In the genomic region with DNA sequence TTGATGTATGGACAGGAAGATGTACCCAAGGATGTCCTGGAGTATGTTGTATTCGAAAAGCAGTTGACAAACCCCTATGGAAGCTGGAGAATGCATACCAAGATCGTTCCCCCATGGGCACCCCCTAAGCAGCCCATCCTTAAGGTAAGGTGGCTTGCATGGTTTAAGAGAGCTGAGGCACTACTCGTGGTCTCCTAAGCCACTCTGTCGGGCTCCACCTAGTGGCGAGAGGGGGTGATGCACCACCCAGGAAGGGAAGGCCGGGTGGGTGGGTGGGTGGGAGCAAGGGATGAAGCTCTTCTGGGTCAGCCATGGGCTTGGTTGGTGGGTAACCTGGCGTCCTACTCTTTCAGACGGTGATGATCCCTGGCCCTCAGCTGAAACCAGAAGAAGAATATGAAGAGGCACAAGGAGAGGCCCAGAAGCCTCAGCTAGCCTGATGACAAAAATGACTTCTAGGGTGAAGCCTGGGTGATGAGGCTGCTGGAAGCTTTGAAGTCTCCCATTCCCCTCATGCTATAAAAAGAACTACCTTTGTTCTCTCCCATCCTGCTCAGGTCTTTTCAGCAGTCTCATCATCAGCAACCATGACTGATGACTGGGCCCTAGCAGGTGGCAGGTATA, we compare ENCODE assay signal across 8 cellular contexts. TPM values are rescaled to one million over a fixed set of nuclear protein-coding genes. Genes with fewer than 3 reads are reported as not detected.
DNase-seq lines count a peak whose midpoint lies in the region; ATAC-seq, FAIRE-seq and TF ChIP-seq lines count a peak whose summit lies in the region.

No MANE protein-coding gene starts in this region.

- no peak overlapping the region for H3K27ac Mint-ChIP-seq in natural killer cell treated with Interleukin-12 subunit alpha and Interleukin-12 subunit beta and Interleukin-15 and Interleukin-18, amount 100 ng/mL, for 72 hours
- no peak overlapping the region for H3K27ac Mint-ChIP-seq in stimulated activated naive CD8-positive, alpha-beta T cell treated with anti-CD3 and anti-CD28 coated beads, Interleukin-15, amount 100 ng/mL, for 72 hours

- peak; percentile 71 to 78 for ATAC-seq in natural killer cell treated with Interleukin-12 subunit alpha and Interleukin-12 subunit beta and Interleukin-15 and Interleukin-18, amount 100 ng/mL, for 72 hours
- peak; percentile 86 for ATAC-seq in stimulated activated naive CD8-positive, alpha-beta T cell treated with anti-CD3 and anti-CD28 coated beads, Interleukin-15, amount 100 ng/mL, for 72 hours
- no peak for ATAC-seq in GM19467 (IDR thresholded peaks at IDR 0.05; ENCODE audit: unreplicated experiment)

- no peak overlapping the region for H3K9ac ChIP-seq in endothelial cell of umbilical vein (replicated peaks; ENCODE audit: extremely low read depth, insufficient read depth, low read length)

- intact Hi-C loops in endothelial cell of umbilical vein (cut with micrococcal nuclease) = no loop called here

- no peaks in the 10 kb centered on the region for H3K79me2 ChIP-seq in endothelial cell of umbilical vein (ENCODE audit: control insufficient read depth, insufficient read depth, low read length)

- H3K4me1 ChIP-seq in endothelial cell of umbilical vein (ENCODE audit: control insufficient read depth, extremely low read depth, insufficient read depth, low read length) = peaks cover 5% of the 10 kb centered on the region

- no peaks in the 10 kb centered on the region for H3K27me3 Mint-ChIP-seq in natural killer cell treated with Interleukin-12 subunit alpha and Interleukin-12 subunit beta and Interleukin-15 and Interleukin-18, amount 100 ng/mL, for 72 hours
- H3K27me3 Mint-ChIP-seq in stimulated activated naive CD8-positive, alpha-beta T cell treated with anti-CD3 and anti-CD28 coated beads, Interleukin-15, amount 100 ng/mL, for 72 hours = no peaks in the 10 kb centered on the region

- no peak overlapping the region for H2AFZ ChIP-seq in endothelial cell of umbilical vein (ENCODE audit: low read depth, low read length)

- TSS peak; percentile 60 for BruUV-seq in endothelial cell of umbilical vein (replicated peaks; lab: Mats Ljungman, UMichigan)

- no peak for TF ChIP-seq POLR2A in endothelial cell of umbilical vein (IDR thresholded peaks at IDR 0.05; ENCODE audit: low read depth, low read length)

- CTCF ChIA-PET in endothelial cell of umbilical vein (lab: Charles Lee) = interaction anchor here (0.6 to 2.4 kb wide), 12 partner anchors 10 to 345 kb away, joined by 3 to 28 read pairs (median 4); a partner anchor contains a TSS

- TF ChIP-seq CTCF in endothelial cell of umbilical vein (IDR thresholded peaks at IDR 0.05; ENCODE audit: extremely low read depth in 1 of 2, insufficient read depth in 1 of 2, low read depth in 1 of 2, low read length in 2 of 2) = peak; percentile 15 to 70

- POLR2A ChIA-PET in endothelial cell of umbilical vein (lab: Charles Lee) = no interaction called here

- H4K20me1 ChIP-seq in endothelial cell of umbilical vein (replicated peaks; ENCODE audit: control insufficient read depth, extremely low read depth, insufficient read depth, low read length) = no peaks in the 10 kb centered on the region

- no peak overlapping the region for H3K27ac ChIP-seq in endothelial cell of umbilical vein (ENCODE audit: insufficient read depth, low read depth, low read length)

- peaks cover 0 to 13% of the 10 kb centered on the region in 2 experiments for H3K36me3 ChIP-seq in endothelial cell of umbilical vein (ENCODE audit: control insufficient read depth in 2 of 2, extremely low read depth in 1 of 2, insufficient read depth in 2 of 2, low read length in 2 of 2)

- DNase-seq in NK-92 treated with Interleukin-12 subunit alpha and Interleukin-12 subunit beta, amount 100 ng/mL, for 24 hours (lab: John Stamatoyannopoulos, UW) = peak; percentile 29
- DNase-seq in NK-92 (lab: John Stamatoyannopoulos, UW; ENCODE audit: unreplicated experiment) (no peak), NCI-H510A (lab: John Stamatoyannopoulos, UW) (peak; percentile 23), endothelial cell of umbilical vein (ENCODE audit: low read depth, low spot score) (no peak)
- peak; percentile 36 to 70 (median 58) for DNase-seq in activated CD8-positive, alpha-beta memory T cell treated with anti-CD3 and anti-CD28 coated beads for 48 hours (ENCODE audit: low read depth in 2 of 3, low spot score in 2 of 3)
- DNase-seq in natural killer cell treated with Interleukin-12 subunit alpha and Interleukin-12 subunit beta and Interleukin-15 and Interleukin-18, amount 100 ng/mL, for 72 hours (ENCODE audit: low spot score) = no peak
- DNase-seq in stimulated activated naive CD8-positive, alpha-beta T cell treated with anti-CD3 and anti-CD28 coated beads, Interleukin-15, amount 100 ng/mL, for 72 hours = peak; percentile 68 to 70

- peaks cover 6% of the 10 kb centered on the region for H3K36me3 Mint-ChIP-seq in natural killer cell treated with Interleukin-12 subunit alpha and Interleukin-12 subunit beta and Interleukin-15 and Interleukin-18, amount 100 ng/mL, for 72 hours

- peaks cover 0 to 3% of the 10 kb centered on the region in 2 donors for H3K4me1 Mint-ChIP-seq in natural killer cell treated with Interleukin-12 subunit alpha and Interleukin-12 subunit beta and Interleukin-15 and Interleukin-18, amount 100 ng/mL, for 72 hours (ENCODE audit: low read depth in 2 of 2)
- peaks cover 16% of the 10 kb centered on the region for H3K4me1 Mint-ChIP-seq in stimulated activated naive CD8-positive, alpha-beta T cell treated with anti-CD3 and anti-CD28 coated beads, Interleukin-15, amount 100 ng/mL, for 72 hours

- H3K4me2 ChIP-seq in endothelial cell of umbilical vein (ENCODE audit: insufficient read depth, low read length) = no peak overlapping the region

- H3K27me3 ChIP-seq in endothelial cell of umbilical vein (ENCODE audit: control insufficient read depth in 2 of 2, insufficient read depth in 2 of 2, low read length in 2 of 2) = no peaks in the 10 kb centered on the region

- H3K4me3 ChIP-seq in endothelial cell of umbilical vein (replicated peaks in 1 of 3; ENCODE audit: insufficient read depth in 1 of 3, low read depth in 1 of 3, low read length in 3 of 3) = no peak overlapping the region

- H3K9me1 ChIP-seq in endothelial cell of umbilical vein (replicated peaks; ENCODE audit: control insufficient read depth, extremely low read depth, insufficient read depth, low read length) = no peaks in the 10 kb centered on the region

- H3K9me3 ChIP-seq in endothelial cell of umbilical vein (replicated peaks; ENCODE audit: control insufficient read depth, insufficient read depth, low read length) = no peaks in the 10 kb centered on the region

- dilution Hi-C loops in endothelial cell of umbilical vein (cut with MboI; ENCODE audit: extremely low pct_ligation_motif_present, low sequenced_read_pairs) = no loop called here

- no peak overlapping the region for H3K4me3 Mint-ChIP-seq in natural killer cell treated with Interleukin-12 subunit alpha and Interleukin-12 subunit beta and Interleukin-15 and Interleukin-18, amount 100 ng/mL, for 72 hours
- no peak overlapping the region for H3K4me3 Mint-ChIP-seq in stimulated activated naive CD8-positive, alpha-beta T cell treated with anti-CD3 and anti-CD28 coated beads, Interleukin-15, amount 100 ng/mL, for 72 hours

- FAIRE-seq in endothelial cell of umbilical vein (lab: Jason Lieb, UNC) = no peak

- no peaks in the 10 kb centered on the region for H3K9me3 Mint-ChIP-seq in natural killer cell treated with Interleukin-12 subunit alpha and Interleukin-12 subunit beta and Interleukin-15 and Interleukin-18, amount 100 ng/mL, for 72 hours
- H3K9me3 Mint-ChIP-seq in stimulated activated naive CD8-positive, alpha-beta T cell treated with anti-CD3 and anti-CD28 coated beads, Interleukin-15, amount 100 ng/mL, for 72 hours = no peaks in the 10 kb centered on the region

RNA-seq across cellular contexts. Expression of a gene that starts 21.5 kb away (rescaled TPM):
- not detected in 2 replicates for total RNA-seq in endothelial cell of umbilical vein
- not detected in 2 replicates for polyA plus RNA-seq in endothelial cell of umbilical vein
- polyA plus RNA-seq in endothelial cell of umbilical vein (2011; cell fraction: cytosol; rRNA removed) = not detected in 2 replicates
- 0.01 TPM in 1 of 2 replicates, not detected in the other for polyA plus RNA-seq in endothelial cell of umbilical vein (2011; cell fraction: nucleus; rRNA removed)
- not detected in 2 replicates for polyA plus RNA-seq in endothelial cell of umbilical vein (2012)
- not detected in 2 replicates for polyA minus RNA-seq in endothelial cell of umbilical vein
- not detected for polyA minus RNA-seq in endothelial cell of umbilical vein (2011; cell fraction: cytosol; rRNA and poly(A)+ RNA removed)
- polyA minus RNA-seq in endothelial cell of umbilical vein (2011; cell fraction: nucleus; rRNA and poly(A)+ RNA removed) = not detected in 2 replicates
- total RNA-seq in natural killer cell treated with Interleukin-12 subunit alpha and Interleukin-12 subunit beta and Interleukin-15 and Interleukin-18, amount 100 ng/mL, for 72 hours = under 1 TPM in 1 of 2 donors, not detected in 1; 0.10 TPM

RNA-seq across cellular contexts. Expression of a gene that starts 25.3 kb away (rescaled TPM):
- total RNA-seq in endothelial cell of umbilical vein = 41.0 and 45.5 TPM in 2 replicates
- polyA plus RNA-seq in endothelial cell of umbilical vein = 34.2 and 41.2 TPM in 2 replicates
- 56.7 and 57.6 TPM in 2 replicates for polyA plus RNA-seq in endothelial cell of umbilical vein (2011; cell fraction: cytosol; rRNA removed)
- polyA plus RNA-seq in endothelial cell of umbilical vein (2011; cell fraction: nucleus; rRNA removed) = 26.4 and 26.6 TPM in 2 replicates
- 51.9 and 56.2 TPM in 2 replicates for polyA plus RNA-seq in endothelial cell of umbilical vein (2012)
- 42.5 and 48.5 TPM in 2 replicates for polyA minus RNA-seq in endothelial cell of umbilical vein
- 31.9 TPM for polyA minus RNA-seq in endothelial cell of umbilical vein (2011; cell fraction: cytosol; rRNA and poly(A)+ RNA removed)
- polyA minus RNA-seq in endothelial cell of umbilical vein (2011; cell fraction: nucleus; rRNA and poly(A)+ RNA removed) = 6.2 and 8.9 TPM in 2 replicates
- total RNA-seq in natural killer cell treated with Interleukin-12 subunit alpha and Interleukin-12 subunit beta and Interleukin-15 and Interleukin-18, amount 100 ng/mL, for 72 hours = 10 to 100 TPM; 29.1 to 30.4 TPM

RNA-seq across cellular contexts. Expression of a gene that starts 29.4 kb away (rescaled TPM):
- total RNA-seq in endothelial cell of umbilical vein = 10.4 and 11.7 TPM in 2 replicates
- 5.9 and 6.6 TPM in 2 replicates for polyA plus RNA-seq in endothelial cell of umbilical vein
- 7.5 and 7.9 TPM in 2 replicates for polyA plus RNA-seq in endothelial cell of umbilical vein (2011; cell fraction: cytosol; rRNA removed)
- 11.8 and 15.3 TPM in 2 replicates for polyA plus RNA-seq in endothelial cell of umbilical vein (2011; cell fraction: nucleus; rRNA removed)
- 7.6 and 8.9 TPM in 2 replicates for polyA plus RNA-seq in endothelial cell of umbilical vein (2012)
- polyA minus RNA-seq in endothelial cell of umbilical vein = 18.5 and 19.0 TPM in 2 replicates
- 14.0 TPM for polyA minus RNA-seq in endothelial cell of umbilical vein (2011; cell fraction: cytosol; rRNA and poly(A)+ RNA removed)
- polyA minus RNA-seq in endothelial cell of umbilical vein (2011; cell fraction: nucleus; rRNA and poly(A)+ RNA removed) = 9.8 and 12.1 TPM in 2 replicates
- total RNA-seq in natural killer cell treated with Interleukin-12 subunit alpha and Interleukin-12 subunit beta and Interleukin-15 and Interleukin-18, amount 100 ng/mL, for 72 hours = 10 to 100 TPM; 14.2 to 29.7 TPM

Comparison
In these comparisons a context has a peak if more than half of its experiments do, and no peak if none do; other contexts are left out.
1. DNase-seq: peak in NK-92 treated with Interleukin-12 subunit alpha and Interleukin-12 subunit beta, amount 100 ng/mL, for 24 hours (single experiment), NCI-H510A (single experiment), activated CD8-positive, alpha-beta memory T cell treated with anti-CD3 and anti-CD28 coated beads for 48 hours (3 of 3) and stimulated activated naive CD8-positive, alpha-beta T cell treated with anti-CD3 and anti-CD28 coated beads, Interleukin-15, amount 100 ng/mL, for 72 hours (2 of 2); none in NK-92 (single experiment), endothelial cell of umbilical vein (single experiment) and natural killer cell treated with Interleukin-12 subunit alpha and Interleukin-12 subunit beta and Interleukin-15 and Interleukin-18, amount 100 ng/mL, for 72 hours (single experiment).